8 cellular contexts compared by ENCODE assay signal in genomic region chr13:31742102-31742695, GRCh38. TPM values are rescaled to one million over a fixed set of nuclear protein-coding genes. Genes with fewer than 3 reads are reported as not detected.
DNase-seq lines count a peak whose midpoint lies in the region; ATAC-seq and TF ChIP-seq lines count a peak whose summit lies in the region.

No MANE protein-coding gene starts in this region.

- no peaks in the 10 kb centered on the region for H3K9me3 ChIP-seq in upper lobe of right lung

- intact Hi-C loops in upper lobe of right lung (cut with DNase I), result no loop called here

- H3K4me3 ChIP-seq in upper lobe of right lung, result no peak overlapping the region

- TF ChIP-seq CTCF in GM20000 (IDR thresholded peaks at IDR 0.05; ENCODE audit: extremely low read depth, missing control alignments), result peak; percentile 83
- peak; percentile 98 for TF ChIP-seq CTCF in upper lobe of right lung (IDR thresholded peaks at IDR 0.05)

- H3K27me3 ChIP-seq in upper lobe of right lung, result no peaks in the 10 kb centered on the region

- no peak overlapping the region for H3K27ac ChIP-seq in upper lobe of right lung

- no peaks in the 10 kb centered on the region for H3K36me3 ChIP-seq in upper lobe of right lung

- ATAC-seq in upper lobe of right lung, result peak; percentile 94

- H3K4me1 ChIP-seq in upper lobe of right lung, result peaks cover 2% of the 10 kb centered on the region

- DNase-seq in DMS114 treated with DMSO at 0.1 percent for 48 hours (lab: John Stamatoyannopoulos, UW; ENCODE audit: unreplicated experiment) (peak; percentile 23), GM20000 (ENCODE audit: low spot score) (peak; percentile 65), HUDEP-2 (lab: John Stamatoyannopoulos, UW; ENCODE audit: unreplicated experiment in 76 of 76) (peak in 57 of 76 experiments; percentile 1 to 62 (median 32)), RPMI8226 (peak; percentile 60), glomerular visceral epithelial cell (ENCODE audit: extremely low spot score) (peak; percentile 63), pons (ENCODE audit: low spot score) (peak; percentile 46), upper lobe of right lung (no peak)
- peak; percentile 19 for DNase-seq in activated gamma-delta T cell treated with anti-CD3 and anti-CD28 coated beads, Interleukin-2, amount 50 U/mL, for 16 hours (ENCODE audit: low read depth)

RNA-seq across cellular contexts. Expression of gene RXFP2, which starts 2.9 kb away (rescaled TPM):
- total RNA-seq in upper lobe of right lung, result not detected
